26 cellular contexts compared by ENCODE assay signal in genomic region chr10:100709146-100709545, GRCh38. TPM values are rescaled to one million over a fixed set of nuclear protein-coding genes. Genes with fewer than 3 reads are reported as not detected.
"Had no signal": no experiment of that assay in that cellular context is flagged by ENCODE, and none has a peak within 500 bp of the region (broad histone marks: within the 10 kb centered on the region; RNA-seq: fewer than 3 reads in every experiment).

No MANE protein-coding gene starts in this region.

- H3K27ac ChIP-seq: SK-N-MC had no signal

- H3K36me3 Mint-ChIP-seq: activated naive CD8-positive, alpha-beta T cell; T-cell had no signal

- H3K4me3 ChIP-seq: SK-N-MC had no signal

- ATAC-seq: activated CD4-positive, alpha-beta T cell treated with anti-CD3 and anti-CD28 coated beads for 36 hours; activated T-helper 17 cell treated with anti-CD3 and anti-CD28 coated beads, Interleukin-2, amount 50 U/mL, for 72 hours; Right ventricle myocardium inferior; T-cell had no signal

- H3K9me3 Mint-ChIP-seq: activated CD4-positive, alpha-beta memory T cell treated with anti-CD3 and anti-CD28 coated beads, Interleukin-2, amount 10 ng/mL, durations not matched to agents 7 days and 5 days; activated naive CD4-positive, alpha-beta T cell treated with anti-CD3 and anti-CD28 coated beads for 36 hours; T-cell had no signal

- H3K4me1 Mint-ChIP-seq: activated CD4-positive, alpha-beta memory T cell treated with anti-CD3 and anti-CD28 coated beads, Interleukin-2, amount 10 ng/mL, durations not matched to agents 7 days and 5 days; activated CD4-positive, alpha-beta T cell treated with anti-CD3 and anti-CD28 coated beads for 36 hours; activated T-helper 17 cell treated with anti-CD3 and anti-CD28 coated beads, Interleukin-2, amount 50 U/mL, for 72 hours had no signal

- H3K4me3 Mint-ChIP-seq: activated CD4-positive, alpha-beta memory T cell treated with anti-CD3 and anti-CD28 coated beads, Interleukin-2, amount 10 ng/mL, durations not matched to agents 7 days and 5 days; activated CD4-positive, alpha-beta T cell treated with anti-CD3 and anti-CD28 coated beads for 36 hours; activated naive CD4-positive, alpha-beta T cell treated with anti-CD3 and anti-CD28 coated beads for 36 hours; activated naive CD8-positive, alpha-beta T cell; activated T-helper 17 cell treated with anti-CD3 and anti-CD28 coated beads, Interleukin-2, amount 50 U/mL, for 72 hours; T-cell had no signal

- DNase-seq: activated CD4-positive, alpha-beta memory T cell treated with anti-CD3 and anti-CD28 coated beads, Interleukin-2, amount 10 ng/mL, durations not matched to agents 7 days and 5 days; activated CD4-positive, alpha-beta T cell treated with anti-CD3 and anti-CD28 coated beads for 36 hours; activated CD4-positive, alpha-beta T cell treated with anti-CD3 and anti-CD28 coated beads, Interleukin-2, amount 50 U/mL, for 1 hour; activated gamma-delta T cell; activated naive CD4-positive, alpha-beta T cell treated with anti-CD3 and anti-CD28 coated beads for 36 hours; activated T-cell treated with anti-CD3 and anti-CD28 coated beads for 4 hours; activated T-cell treated with anti-CD3 and anti-CD28 coated beads, Interleukin-2, amount 50 U/mL, for 48 hours; KG1; NCI-H1092; NCI-H1417; NCI-H1930; NCI-H2171; NCI-H2227 treated with DMSO at 0.1 percent for 48 hours; NCI-H446 treated with DMSO at 0.1 percent for 48 hours; NCI-H524 treated with DMSO at 0.1 percent for 48 hours; NCI-H774; OCI-M1; RPMI8226; T-cell had no signal

- H3K27ac Mint-ChIP-seq: activated CD4-positive, alpha-beta memory T cell treated with anti-CD3 and anti-CD28 coated beads, Interleukin-2, amount 10 ng/mL, durations not matched to agents 7 days and 5 days; activated CD4-positive, alpha-beta T cell treated with anti-CD3 and anti-CD28 coated beads for 36 hours; activated naive CD4-positive, alpha-beta T cell treated with anti-CD3 and anti-CD28 coated beads for 36 hours; activated naive CD8-positive, alpha-beta T cell; activated T-helper 17 cell treated with anti-CD3 and anti-CD28 coated beads, Interleukin-2, amount 50 U/mL, for 72 hours; T-cell had no signal

RNA-seq across cellular contexts. Expression of gene PAX2, which starts 36.2 kb away (rescaled TPM):
- total RNA-seq: activated CD4-positive, alpha-beta memory T cell treated with anti-CD3 and anti-CD28 coated beads, Interleukin-2, amount 10 ng/mL, durations not matched to agents 7 days and 5 days; activated CD8-positive, alpha-beta memory T cell treated with anti-CD3 and anti-CD28 coated beads for 36 hours; activated naive CD4-positive, alpha-beta T cell treated with anti-CD3 and anti-CD28 coated beads for 36 hours; LHCN-M2; Right ventricle myocardium inferior; T-cell; T-helper 2 cell treated with Interferon-gamma antibody and Interleukin-4, amounts not matched to agents 100 ng/mL and 5 ng/mL, for 36 hours had no signal
